1 cellular context compared by ENCODE assay signal in genomic region chr6:48389146-48390043, GRCh38.
TF ChIP-seq lines count a peak whose summit lies in the region.

No MANE protein-coding gene starts in this region.

TF ChIP-seq in HepG2, 621 proteins besides CTCF, POLR2A, EP300 and RAD21 (continued from another document):
- TF ChIP-seq DMTF1 (CRISPR knock-in tag; IDR thresholded peaks at IDR 0.05): no peak
- TF ChIP-seq RFXANK (CRISPR knock-in tag; IDR thresholded peaks at IDR 0.05): no peak
TF ChIP-seq in HepG2: peak in this region for 0.
